In the genomic region with DNA sequence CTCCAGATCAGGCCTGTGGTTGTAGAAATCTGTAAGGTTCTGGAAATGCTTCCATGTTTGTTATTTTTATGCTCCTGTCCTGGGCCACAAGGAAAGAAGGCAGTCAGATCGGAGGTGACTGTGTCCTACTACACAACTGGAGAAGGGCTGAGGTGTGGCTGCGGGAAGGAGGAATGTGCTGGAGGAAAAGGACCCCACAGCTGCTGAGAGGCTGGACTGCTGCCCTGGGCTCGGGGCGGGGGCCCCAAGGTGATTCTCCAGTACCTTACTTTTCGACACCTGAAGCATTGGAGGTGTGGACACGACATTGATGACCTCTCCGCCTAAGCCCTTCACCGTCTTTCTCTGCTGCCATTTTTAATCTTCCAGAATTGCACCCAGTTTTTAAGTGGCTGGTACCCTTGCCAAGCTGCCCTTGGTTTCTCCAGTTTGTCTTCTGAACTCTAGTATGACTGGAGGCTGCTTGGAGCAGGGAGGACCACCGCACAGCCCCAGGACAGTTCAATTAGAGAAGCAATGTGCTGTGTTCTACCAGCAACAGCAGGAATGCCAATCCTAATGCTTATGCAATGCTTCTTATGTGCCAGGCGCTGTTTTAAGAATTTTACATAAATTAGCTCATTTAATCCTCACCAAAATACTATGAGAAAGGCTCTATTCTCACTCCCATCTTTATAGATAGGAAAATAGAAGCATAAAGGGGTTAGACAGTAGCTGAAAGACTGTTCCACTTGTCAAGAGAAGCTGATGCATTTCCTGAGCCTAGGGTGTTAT, we compare ENCODE assay signal across 1 cellular context.
TF ChIP-seq lines count a peak whose summit lies in the region.

No MANE protein-coding gene starts in this region.

TF ChIP-seq in SK-N-SH treated with all-trans-retinoic acid at 6 μM for 48 hours, 23 proteins besides CTCF, POLR2A, EP300 and RAD21 (continued from another document):
- TF ChIP-seq, protein P1, sequence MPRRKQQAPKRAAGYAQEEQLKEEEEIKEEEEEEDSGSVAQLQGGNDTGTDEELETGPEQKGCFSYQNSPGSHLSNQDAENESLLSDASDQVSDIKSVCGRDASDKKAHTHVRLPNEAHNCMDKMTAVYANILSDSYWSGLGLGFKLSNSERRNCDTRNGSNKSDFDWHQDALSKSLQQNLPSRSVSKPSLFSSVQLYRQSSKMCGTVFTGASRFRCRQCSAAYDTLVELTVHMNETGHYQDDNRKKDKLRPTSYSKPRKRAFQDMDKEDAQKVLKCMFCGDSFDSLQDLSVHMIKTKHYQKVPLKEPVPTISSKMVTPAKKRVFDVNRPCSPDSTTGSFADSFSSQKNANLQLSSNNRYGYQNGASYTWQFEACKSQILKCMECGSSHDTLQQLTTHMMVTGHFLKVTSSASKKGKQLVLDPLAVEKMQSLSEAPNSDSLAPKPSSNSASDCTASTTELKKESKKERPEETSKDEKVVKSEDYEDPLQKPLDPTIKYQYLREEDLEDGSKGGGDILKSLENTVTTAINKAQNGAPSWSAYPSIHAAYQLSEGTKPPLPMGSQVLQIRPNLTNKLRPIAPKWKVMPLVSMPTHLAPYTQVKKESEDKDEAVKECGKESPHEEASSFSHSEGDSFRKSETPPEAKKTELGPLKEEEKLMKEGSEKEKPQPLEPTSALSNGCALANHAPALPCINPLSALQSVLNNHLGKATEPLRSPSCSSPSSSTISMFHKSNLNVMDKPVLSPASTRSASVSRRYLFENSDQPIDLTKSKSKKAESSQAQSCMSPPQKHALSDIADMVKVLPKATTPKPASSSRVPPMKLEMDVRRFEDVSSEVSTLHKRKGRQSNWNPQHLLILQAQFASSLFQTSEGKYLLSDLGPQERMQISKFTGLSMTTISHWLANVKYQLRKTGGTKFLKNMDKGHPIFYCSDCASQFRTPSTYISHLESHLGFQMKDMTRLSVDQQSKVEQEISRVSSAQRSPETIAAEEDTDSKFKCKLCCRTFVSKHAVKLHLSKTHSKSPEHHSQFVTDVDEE (CRISPR knock-in tag; IDR thresholded peaks at IDR 0.05): no peak
TF ChIP-seq in SK-N-SH treated with all-trans-retinoic acid at 6 μM for 48 hours: peak in this region for 0.
